Comparison of ENCODE assay signal across 7 cellular contexts in genomic region chr2:10382313-10383061, GRCh38.
DNase-seq lines count a peak whose midpoint lies in the region; ATAC-seq and TF ChIP-seq lines count a peak whose summit lies in the region.

No MANE protein-coding gene starts in this region.

- no peaks in the 10 kb centered on the region for H3K36me3 ChIP-seq in spleen

- DNase-seq in OCI-M1 (lab: John Stamatoyannopoulos, UW): peak; percentile 16
- peak; percentile 79 for DNase-seq in dermis blood vessel endothelial cell
- peak; percentile 93 for DNase-seq in spleen
- no peak for DNase-seq in NCI-H1436 (lab: John Stamatoyannopoulos, UW)
- DNase-seq in cerebellar cortex (ENCODE audit: low spot score): no peak

- TF ChIP-seq CTCF in spleen (IDR thresholded peaks at IDR 0.05 in 8 of 11, conservative IDR thresholded peaks at IDR 0.05 in 3 of 11): peak in 1 of 11 experiments; percentile 11

- H3K4me1 ChIP-seq in spleen: peaks cover 62 to 100% (median 87%) of the 10 kb centered on the region in 6 donors

- peak overlapping the region; percentile 38 to 85 (median 73) for H3K27ac ChIP-seq in spleen

- intact Hi-C loops in spleen (cut with DNase I; ENCODE audit: low total_unique reads): no loop called here

- TF ChIP-seq POLR2A in spleen (IDR thresholded peaks at IDR 0.05): no peak

- H3K4me3 ChIP-seq in spleen: peak overlapping the region in 6 of 8 donors; percentile 24 to 63 (median 29)

- WGBS in spleen, 5 donors: 6 to 12% (median 8%) methylated on average over 13 to 18 of the region's 18 CpGs

- H3K27me3 ChIP-seq in spleen (replicated peaks in 1 of 7): peaks cover 0 to 27% (median 0%) of the 10 kb centered on the region in 7 donors

- peak; percentile 59 for ATAC-seq in GM19023 (IDR thresholded peaks at IDR 0.05; ENCODE audit: unreplicated experiment)
- ATAC-seq in HG02981 (IDR thresholded peaks at IDR 0.05; ENCODE audit: unreplicated experiment): peak; percentile 55

- no peaks in the 10 kb centered on the region for H3K9me3 ChIP-seq in spleen

Comparison
In these comparisons a context has a peak if more than half of its experiments do, and no peak if none do; other contexts are left out.
1. DNase-seq: peak in OCI-M1 (single experiment), dermis blood vessel endothelial cell (single experiment) and spleen (single experiment); none in NCI-H1436 (single experiment) and cerebellar cortex (single experiment).